In genomic region chr9:121185774-121186403, GRCh38 we compare ENCODE assay signal across 18 cellular contexts. TPM values are rescaled to one million over a fixed set of nuclear protein-coding genes. Genes with fewer than 3 reads are reported as not detected.
A peak's percentile ranks its signal among the peaks of the same experiment; 100 is the strongest.
DNase-seq lines count a peak whose midpoint lies in the region; ATAC-seq lines count a peak whose summit lies in the region.
"Had no signal": no experiment of that assay in that cellular context is flagged by ENCODE, and none has a peak within 500 bp of the region (broad histone marks: within the 10 kb centered on the region; RNA-seq: fewer than 3 reads in every experiment).

No MANE protein-coding gene starts in this region.

- no peak for DNase-seq in activated T-cell treated with anti-CD3 and anti-CD28 coated beads, Interleukin-2, amount 50 U/mL, for 4 hours
- DNase-seq in activated T-cell treated with anti-CD3 and anti-CD28 coated beads, Interleukin-2, amount 50 U/mL, for 1 hour: no peak
- DNase-seq in Karpas-422 (no peak), medulla oblongata (ENCODE audit: extremely low spot score) (no peak)
- DNase-seq in activated naive CD8-positive, alpha-beta T cell treated with anti-CD3 and anti-CD28 coated beads, Interleukin-2, amount 10 ng/mL, durations not matched to agents 7 days and 5 days: no peak
- DNase-seq: dermis blood vessel endothelial cell; esophagus squamous epithelium; GF-D8; heart right ventricle; NCI-H2081; NCI-H526; stimulated activated CD4-positive, alpha-beta T cell treated with anti-CD3 and anti-CD28 coated beads, Interleukin-15, amount 100 ng/mL, for 24 hours had no signal

- peak overlapping the region; percentile 83 for H3K27ac ChIP-seq in Karpas-422 (ENCODE audit: low read length)
- H3K27ac ChIP-seq: esophagus squamous epithelium, thoracic aorta, VCaP had no signal

- H3K9me3 Mint-ChIP-seq in activated T-cell treated with anti-CD3 and anti-CD28 coated beads, Interleukin-2, amount 50 U/mL, for 4 hours: no peaks in the 10 kb centered on the region
- H3K9me3 Mint-ChIP-seq in activated naive CD8-positive, alpha-beta T cell treated with anti-CD3 and anti-CD28 coated beads, Interleukin-2, amount 10 ng/mL, durations not matched to agents 7 days and 5 days: no peaks in the 10 kb centered on the region
- H3K9me3 Mint-ChIP-seq in stimulated activated memory B cell treated with anti-CD40 and anti-IgM and Interleukin-4, amounts not matched to agents 10 μg/mL and 1 μg/mL and 100 μg/mL, for 72 hours: no peaks in the 10 kb centered on the region

- H3K4me1 Mint-ChIP-seq in activated T-cell treated with anti-CD3 and anti-CD28 coated beads, Interleukin-2, amount 50 U/mL, for 4 hours (ENCODE audit: low read depth): peaks cover 69% of the 10 kb centered on the region
- peaks cover 32% of the 10 kb centered on the region for H3K4me1 Mint-ChIP-seq in activated naive CD8-positive, alpha-beta T cell treated with anti-CD3 and anti-CD28 coated beads, Interleukin-2, amount 10 ng/mL, durations not matched to agents 7 days and 5 days
- H3K4me1 Mint-ChIP-seq in stimulated activated memory B cell treated with anti-CD40 and anti-IgM and Interleukin-4, amounts not matched to agents 10 μg/mL and 1 μg/mL and 100 μg/mL, for 72 hours: peaks cover 60% of the 10 kb centered on the region

- no peaks in the 10 kb centered on the region for H3K27me3 ChIP-seq in Karpas-422 (ENCODE audit: low read length)
- H3K27me3 ChIP-seq: esophagus squamous epithelium, heart right ventricle had no signal

- no peak overlapping the region for H2AFZ ChIP-seq in Karpas-422 (ENCODE audit: low read length)

- H3K9me3 ChIP-seq in Karpas-422 (ENCODE audit: low read length): no peaks in the 10 kb centered on the region
- H3K9me3 ChIP-seq: esophagus squamous epithelium, heart right ventricle, thoracic aorta had no signal

- H3K9ac ChIP-seq in Karpas-422 (ENCODE audit: low read length): peak overlapping the region; percentile 18; the same call in 1 of the 2 replicates

- peak overlapping the region; percentile 50 for H3K27ac Mint-ChIP-seq in activated naive CD8-positive, alpha-beta T cell treated with anti-CD3 and anti-CD28 coated beads, Interleukin-2, amount 10 ng/mL, durations not matched to agents 7 days and 5 days
- H3K27ac Mint-ChIP-seq in stimulated activated memory B cell treated with anti-CD40 and anti-IgM and Interleukin-4, amounts not matched to agents 10 μg/mL and 1 μg/mL and 100 μg/mL, for 72 hours: peak overlapping the region; percentile 64

- peaks cover 96% of the 10 kb centered on the region for H3K79me2 ChIP-seq in Karpas-422 (ENCODE audit: low read length)

- H3K36me3 ChIP-seq in Karpas-422 (ENCODE audit: insufficient read depth, low read length): peaks cover 43% of the 10 kb centered on the region

- peak overlapping the region; percentile 58 for H3K4me2 ChIP-seq in Karpas-422 (ENCODE audit: low read depth, low read length, poor library complexity, severe bottlenecking)

- peak overlapping the region; percentile 3 for H3K4me3 Mint-ChIP-seq in activated T-cell treated with anti-CD3 and anti-CD28 coated beads, Interleukin-2, amount 50 U/mL, for 4 hours
- H3K4me3 Mint-ChIP-seq in activated naive CD8-positive, alpha-beta T cell treated with anti-CD3 and anti-CD28 coated beads, Interleukin-2, amount 10 ng/mL, durations not matched to agents 7 days and 5 days: no peak overlapping the region
- no peak overlapping the region for H3K4me3 Mint-ChIP-seq in stimulated activated memory B cell treated with anti-CD40 and anti-IgM and Interleukin-4, amounts not matched to agents 10 μg/mL and 1 μg/mL and 100 μg/mL, for 72 hours

- peak; percentile 68 to 75 for ATAC-seq in activated T-cell treated with anti-CD3 and anti-CD28 coated beads, Interleukin-2, amount 50 U/mL, for 4 hours
- no peak for ATAC-seq in activated naive CD8-positive, alpha-beta T cell treated with anti-CD3 and anti-CD28 coated beads, Interleukin-2, amount 10 ng/mL, durations not matched to agents 7 days and 5 days (ENCODE audit: low read depth)
- ATAC-seq in stimulated activated memory B cell treated with anti-CD40 and anti-IgM and Interleukin-4, amounts not matched to agents 10 μg/mL and 1 μg/mL and 100 μg/mL, for 72 hours: no peak
- ATAC-seq in HG02938 (IDR thresholded peaks at IDR 0.05; ENCODE audit: unreplicated experiment) (no peak), HG02884 (IDR thresholded peaks at IDR 0.05; ENCODE audit: unreplicated experiment) (no peak)
- ATAC-seq: SK-N-SH treated with all-trans-retinoic acid at 6 μM for 48 hours had no signal

- POLR2A ChIA-PET in activated naive CD8-positive, alpha-beta T cell treated with anti-CD3 and anti-CD28 coated beads, Interleukin-2, amount 10 ng/mL, durations not matched to agents 7 days and 5 days (lab: Charles Lee): interaction anchor here (0.8 to 1.2 kb wide), 2 partner anchors 14 to 15 kb away, joined by 4 to 5 read pairs; no protein-coding TSS in a partner anchor

- no peak overlapping the region for H3K4me3 ChIP-seq in Karpas-422 (ENCODE audit: low read length)
- H3K4me3 ChIP-seq: esophagus squamous epithelium, heart right ventricle, thoracic aorta had no signal

- peaks cover 95% of the 10 kb centered on the region for H3K4me1 ChIP-seq in Karpas-422 (ENCODE audit: low read length)

- peaks cover 15% of the 10 kb centered on the region for H4K20me1 ChIP-seq in Karpas-422 (ENCODE audit: insufficient read depth, low read depth, low read length)

- no peaks in the 10 kb centered on the region for H3K27me3 Mint-ChIP-seq in activated T-cell treated with anti-CD3 and anti-CD28 coated beads, Interleukin-2, amount 50 U/mL, for 4 hours (ENCODE audit: low read depth)
- no peaks in the 10 kb centered on the region for H3K27me3 Mint-ChIP-seq in activated naive CD8-positive, alpha-beta T cell treated with anti-CD3 and anti-CD28 coated beads, Interleukin-2, amount 10 ng/mL, durations not matched to agents 7 days and 5 days
- H3K27me3 Mint-ChIP-seq in stimulated activated memory B cell treated with anti-CD40 and anti-IgM and Interleukin-4, amounts not matched to agents 10 μg/mL and 1 μg/mL and 100 μg/mL, for 72 hours: no peaks in the 10 kb centered on the region

- H3K36me3 Mint-ChIP-seq in activated T-cell treated with anti-CD3 and anti-CD28 coated beads, Interleukin-2, amount 50 U/mL, for 4 hours (ENCODE audit: insufficient read depth): peaks cover 39% of the 10 kb centered on the region
- H3K36me3 Mint-ChIP-seq in activated naive CD8-positive, alpha-beta T cell treated with anti-CD3 and anti-CD28 coated beads, Interleukin-2, amount 10 ng/mL, durations not matched to agents 7 days and 5 days: peaks cover 27% of the 10 kb centered on the region
- H3K36me3 Mint-ChIP-seq in stimulated activated memory B cell treated with anti-CD40 and anti-IgM and Interleukin-4, amounts not matched to agents 10 μg/mL and 1 μg/mL and 100 μg/mL, for 72 hours: peaks cover 29% of the 10 kb centered on the region

- H3K9me2 ChIP-seq in Karpas-422 (replicated peaks; ENCODE audit: insufficient read depth, low read length): no peaks in the 10 kb centered on the region

RNA-seq across cellular contexts. Expression of gene RAB14, which starts 15.8 kb away (rescaled TPM):
- total RNA-seq in activated T-cell treated with anti-CD3 and anti-CD28 coated beads, Interleukin-2, amount 50 U/mL, for 4 hours: 10 to 100 TPM; 53.9 to 60.5 (median 59.6) TPM
- 17.4 and 49.5 TPM in 2 replicates for total RNA-seq in Karpas-422 (2014; rRNA removed; shearing (Covaris generic); ENCODE audit: low replicate concordance)
- 10 to 100 TPM; 68.3 to 70.5 TPM for total RNA-seq in activated naive CD8-positive, alpha-beta T cell treated with anti-CD3 and anti-CD28 coated beads, Interleukin-2, amount 10 ng/mL, durations not matched to agents 7 days and 5 days

Comparison
In these comparisons a context has a peak if more than half of its experiments do, and no peak if none do; other contexts are left out.
1. ATAC-seq: peak in activated T-cell treated with anti-CD3 and anti-CD28 coated beads, Interleukin-2, amount 50 U/mL, for 4 hours (2 of 2); none in activated naive CD8-positive, alpha-beta T cell treated with anti-CD3 and anti-CD28 coated beads, Interleukin-2, amount 10 ng/mL, durations not matched to agents 7 days and 5 days (single experiment), stimulated activated memory B cell treated with anti-CD40 and anti-IgM and Interleukin-4, amounts not matched to agents 10 μg/mL and 1 μg/mL and 100 μg/mL, for 72 hours (single experiment), HG02938 (single experiment) and HG02884 (single experiment).